22 cellular contexts compared by ENCODE assay signal in genomic region chr1:116941670-116942069, GRCh38. TPM values are rescaled to one million over a fixed set of nuclear protein-coding genes. Genes with fewer than 3 reads are reported as not detected.
"Had no signal": no experiment of that assay in that cellular context is flagged by ENCODE, and none has a peak within 500 bp of the region (broad histone marks: within the 10 kb centered on the region; RNA-seq: fewer than 3 reads in every experiment).

No MANE protein-coding gene starts in this region.

- DNase-seq: dermis blood vessel endothelial cell; dorsolateral prefrontal cortex; effector CD4-positive, alpha-beta T cell; effector memory CD4-positive, alpha-beta T cell; erythroblast; esophagus squamous epithelium; foreskin fibroblast; foreskin melanocyte; gastrocnemius medialis; glutamatergic neuron; head of caudate nucleus; hypothalamus; left cardiac atrium; left lung; left ventricle myocardium superior; lower lobe of right lung; mesendoderm; midbrain had no signal

- H3K4me2 ChIP-seq: hepatocyte had no signal

- ATAC-seq: esophagus mucosa, gastrocnemius medialis, left cardiac atrium, left ventricle myocardium superior, lower lobe of right lung had no signal

- H3K9me3 ChIP-seq: esophagus squamous epithelium, gastrocnemius medialis, left lung, lower lobe of right lung had no signal

- H3K36me3 ChIP-seq: gastrocnemius medialis had no signal

- H3K27ac ChIP-seq: coronary artery, dorsolateral prefrontal cortex, epithelial cell of prostate, esophagus squamous epithelium, gastrocnemius medialis, hepatocyte, left lung, lower lobe of right lung had no signal

- H3K27me3 ChIP-seq: dorsolateral prefrontal cortex, esophagus squamous epithelium, gastrocnemius medialis, hepatocyte, left lung had no signal

- H3K4me1 ChIP-seq: gastrocnemius medialis, left lung, lower lobe of right lung had no signal

- H2AFZ ChIP-seq: hepatocyte had no signal

- H3K4me3 ChIP-seq: coronary artery, dorsolateral prefrontal cortex, esophagus squamous epithelium, gastrocnemius medialis, hepatocyte, left lung, lower lobe of right lung had no signal

RNA-seq across cellular contexts. Expression of gene CD101, which starts 59.9 kb away (rescaled TPM):
- polyA plus RNA-seq: hepatocyte had no signal
